16 cellular contexts compared by ENCODE assay signal in the genomic region with DNA sequence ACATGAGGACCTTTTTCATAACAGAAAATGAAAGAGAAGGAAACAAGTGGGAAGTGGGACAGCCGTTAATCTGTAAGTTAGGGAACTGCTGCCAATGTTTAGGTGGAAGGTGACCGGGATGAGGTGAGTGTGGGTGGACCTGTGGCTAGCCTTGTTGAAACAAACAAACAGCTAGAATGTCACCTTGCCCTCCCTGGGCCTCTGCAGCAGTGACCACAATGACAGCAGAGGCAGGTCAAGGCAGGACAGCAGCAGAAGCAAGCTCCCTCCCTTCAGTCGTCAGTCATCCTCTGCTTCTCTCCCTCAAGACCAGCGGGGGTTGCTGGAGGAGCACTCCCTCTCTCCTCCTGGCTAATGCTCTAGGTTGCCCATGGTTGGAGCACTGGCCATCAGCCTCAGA.
DNase-seq lines count a peak whose midpoint lies in the region; ATAC-seq, FAIRE-seq and TF ChIP-seq lines count a peak whose summit lies in the region.
"Had no signal": no experiment of that assay in that cellular context is flagged by ENCODE, and none has a peak within 500 bp of the region (broad histone marks: within the 10 kb centered on the region; RNA-seq: fewer than 3 reads in every experiment).

No MANE protein-coding gene starts in this region.

- FAIRE-seq in HTR-8/SVneo (lab: Jason Lieb, UNC): no peak
- FAIRE-seq: RCC 7860 had no signal

- ATAC-seq in GM18511 (IDR thresholded peaks at IDR 0.05; ENCODE audit: unreplicated experiment): no peak

- TF ChIP-seq POLR2A in Peyer's patch (IDR thresholded peaks at IDR 0.05): no peak

- H3K27me3 ChIP-seq in Peyer's patch: no peaks in the 10 kb centered on the region

- H3K36me3 ChIP-seq in Peyer's patch: peaks cover 0 to 8% (median 0%) of the 10 kb centered on the region in 3 donors

- no peak overlapping the region for H3K27ac ChIP-seq in Peyer's patch
- H3K27ac ChIP-seq: parathyroid adenoma, VCaP had no signal

- no peak overlapping the region for H3K4me3 ChIP-seq in Peyer's patch

- no peak for TF ChIP-seq CTCF in Peyer's patch (IDR thresholded peaks at IDR 0.05)

- peak in 2 of 3 experiments; percentile 27 to 69 for DNase-seq in NCI-H1417 (lab: John Stamatoyannopoulos, UW)
- DNase-seq in NCI-H1417 treated with DMSO at 0.1 percent for 48 hours (lab: John Stamatoyannopoulos, UW): no peak
- peak; percentile 23 for DNase-seq in H4 (ENCODE audit: low spot score)
- DNase-seq in SW480 (ENCODE audit: low spot score): peak; percentile 63
- DNase-seq in left kidney (ENCODE audit: low read depth, low spot score): peak; percentile 39
- no peak for DNase-seq in HTR-8/SVneo (ENCODE audit: insufficient read length, low spot score)
- DNase-seq in Peyer's patch: no peak
- DNase-seq: CD4-positive, alpha-beta memory T cell; islet precursor cell; NCI-H510A; stimulated activated naive CD4-positive, alpha-beta T cell treated with Interleukin-2 at 50 U/mL for 16 hours; SW 1271 had no signal

- no peaks in the 10 kb centered on the region for H3K9me3 ChIP-seq in Peyer's patch

- H3K4me1 ChIP-seq in Peyer's patch: no peaks in the 10 kb centered on the region
- H3K4me1 ChIP-seq: parathyroid adenoma had no signal

Comparison
In these comparisons a context has a peak if more than half of its experiments do, and no peak if none do; other contexts are left out.
1. DNase-seq: peak in NCI-H1417 (2 of 3), H4 (single experiment), SW480 (single experiment) and left kidney (single experiment); none in NCI-H1417 treated with DMSO at 0.1 percent for 48 hours (single experiment), HTR-8/SVneo (single experiment) and Peyer's patch (0 of 3).